9 cellular contexts compared by ENCODE assay signal in genomic region chr1:66981679-66982078, GRCh38. TPM values are rescaled to one million over a fixed set of nuclear protein-coding genes. Genes with fewer than 3 reads are reported as not detected.
DNase-seq lines count a peak whose midpoint lies in the region; FAIRE-seq and TF ChIP-seq lines count a peak whose summit lies in the region.
"Had no signal": no experiment of that assay in that cellular context is flagged by ENCODE, and none has a peak within 500 bp of the region (broad histone marks: within the 10 kb centered on the region; RNA-seq: fewer than 3 reads in every experiment).

No MANE protein-coding gene starts in this region.

- H3K4me2 ChIP-seq in Karpas-422 (ENCODE audit: low read depth, low read length, poor library complexity, severe bottlenecking): no peak overlapping the region
- no peak overlapping the region for H3K4me2 ChIP-seq in hepatocyte

- H3K4me3 ChIP-seq in fibroblast of mammary gland (ENCODE audit: control insufficient read depth, low read depth, low read length) (peak overlapping the region; percentile 15), small intestine (ENCODE audit: low read depth in 1 of 2, low read length in 2 of 2) (no peak overlapping the region), H7 (ENCODE audit: insufficient read depth, low read depth, low read length) (no peak overlapping the region), Karpas-422 (ENCODE audit: low read length) (no peak overlapping the region), hepatocyte (no peak overlapping the region)

- H3K9ac ChIP-seq in Karpas-422 (ENCODE audit: low read length): no peak overlapping the region

- H3K9me2 ChIP-seq in Karpas-422 (replicated peaks; ENCODE audit: insufficient read depth, low read length): no peaks in the 10 kb centered on the region
- no peaks in the 10 kb centered on the region for H3K9me2 ChIP-seq in hepatocyte (replicated peaks; ENCODE audit: insufficient read depth)

- H3K27me3 ChIP-seq in small intestine (ENCODE audit: control insufficient read depth in 2 of 2, insufficient read depth in 2 of 2, low read length in 2 of 2): no peaks in the 10 kb centered on the region
- no peaks in the 10 kb centered on the region for H3K27me3 ChIP-seq in H7 (ENCODE audit: control insufficient read depth, insufficient read depth, low read length)
- H3K27me3 ChIP-seq in Karpas-422 (ENCODE audit: low read length): no peaks in the 10 kb centered on the region
- no peaks in the 10 kb centered on the region for H3K27me3 ChIP-seq in hepatocyte

- TF ChIP-seq CTCF in fibroblast of mammary gland (conservative IDR thresholded peaks at IDR 0.05; ENCODE audit: control insufficient read depth, insufficient read depth, low read depth, low read length) (no peak), hepatocyte (IDR thresholded peaks at IDR 0.05; ENCODE audit: poor library complexity) (no peak)

- H3K4me1 ChIP-seq in small intestine (ENCODE audit: control insufficient read depth in 2 of 2, insufficient read depth in 1 of 2, low read depth in 1 of 2, low read length in 1 of 2) (no peaks in the 10 kb centered on the region), Karpas-422 (ENCODE audit: low read length) (peaks cover 37% of the 10 kb centered on the region), hepatocyte (ENCODE audit: insufficient read depth) (no peaks in the 10 kb centered on the region)

- DNase-seq in GDM1 (lab: John Stamatoyannopoulos, UW): peak; percentile 0
- DNase-seq in activated CD4-positive, alpha-beta T cell treated with anti-CD3 and anti-CD28 coated beads for 1 hour: peak; percentile 18
- peak; percentile 43 for DNase-seq in fibroblast of mammary gland (ENCODE audit: low read depth)
- DNase-seq in small intestine: peak; percentile 68
- DNase-seq in H7: no peak
- DNase-seq in Karpas-422: no peak
- no peak for DNase-seq in hepatocyte (ENCODE audit: low spot score)
- DNase-seq in Kasumi-1 (lab: John Stamatoyannopoulos, UW): no peak

- no peak for FAIRE-seq in small intestine (lab: Jason Lieb, UNC)
- FAIRE-seq: colon had no signal

- H2AFZ ChIP-seq in Karpas-422 (ENCODE audit: low read length) (no peak overlapping the region), hepatocyte (no peak overlapping the region)

- H3K9me3 ChIP-seq in small intestine (ENCODE audit: control insufficient read depth, low read depth) (no peaks in the 10 kb centered on the region), Karpas-422 (ENCODE audit: low read length) (no peaks in the 10 kb centered on the region), hepatocyte (ENCODE audit: low read depth) (no peaks in the 10 kb centered on the region)

- no peaks in the 10 kb centered on the region for H4K20me1 ChIP-seq in Karpas-422 (ENCODE audit: insufficient read depth, low read depth, low read length)
- no peaks in the 10 kb centered on the region for H4K20me1 ChIP-seq in hepatocyte (ENCODE audit: insufficient read depth, poor library complexity, severe bottlenecking)

- H3K36me3 ChIP-seq in small intestine (ENCODE audit: control insufficient read depth in 2 of 2, insufficient read depth in 2 of 2, low read length in 2 of 2): peaks cover 0 to 7% of the 10 kb centered on the region in 2 donors
- peaks cover 9% of the 10 kb centered on the region for H3K36me3 ChIP-seq in H7 (replicated peaks; ENCODE audit: control insufficient read depth, insufficient read depth, low read length)
- H3K36me3 ChIP-seq in Karpas-422 (ENCODE audit: insufficient read depth, low read length): peaks cover 60% of the 10 kb centered on the region
- no peaks in the 10 kb centered on the region for H3K36me3 ChIP-seq in hepatocyte (replicated peaks; ENCODE audit: insufficient read depth, low read depth)

- H3K79me2 ChIP-seq in Karpas-422 (ENCODE audit: low read length) (peaks cover 17% of the 10 kb centered on the region), hepatocyte (no peaks in the 10 kb centered on the region)

- WGBS in small intestine, 3 donors: 10 to 28% (median 17%) methylated on average over 4 of the region's 4 CpGs
- WGBS in hepatocyte (ENCODE audit: low lambda C conversion rate, missing lambda C conversion rate): 97% methylated on average over 4 of the region's 4 CpGs

- H3K27ac ChIP-seq in small intestine (ENCODE audit: low read depth in 1 of 2, low read length in 1 of 2) (no peak overlapping the region), Karpas-422 (ENCODE audit: low read length) (no peak overlapping the region), hepatocyte (no peak overlapping the region)

RNA-seq across cellular contexts. Expression of gene MIER1, which starts 56.9 kb away (rescaled TPM):
- polyA plus RNA-seq in small intestine (10 to 100 TPM; 13.0 to 21.5 (median 15.1) TPM), hepatocyte (17.9 and 19.3 TPM in 2 replicates)
- total RNA-seq in H7 (2014; rRNA removed; shearing (Covaris generic)): 31.7 and 44.8 TPM in 2 replicates
- 19.3 and 29.2 TPM in 2 replicates for total RNA-seq in Karpas-422 (2014; rRNA removed; shearing (Covaris generic); ENCODE audit: low replicate concordance)
- total RNA-seq in hepatocyte: 41.9 and 42.2 TPM in 2 replicates

RNA-seq across cellular contexts. Expression of gene DNAI4, which starts 57.0 kb away (rescaled TPM):
- polyA plus RNA-seq in small intestine: 1 to 10 TPM in 1 of 3 donors, under 1 TPM in 2; 0.54 to 1.1 (median 0.81) TPM
- 1.6 and 3.8 TPM in 2 replicates for total RNA-seq in H7 (2014; rRNA removed; shearing (Covaris generic))
- total RNA-seq in Karpas-422 (2014; rRNA removed; shearing (Covaris generic); ENCODE audit: low replicate concordance): 0.48 and 0.97 TPM in 2 replicates
- 5.9 and 7.6 TPM in 2 replicates for total RNA-seq in hepatocyte
- polyA plus RNA-seq in hepatocyte: 2.9 and 3.1 TPM in 2 replicates

Comparison
In these comparisons a context has a peak if more than half of its experiments do, and no peak if none do; other contexts are left out.
1. DNase-seq: peak in GDM1 (single experiment), activated CD4-positive, alpha-beta T cell treated with anti-CD3 and anti-CD28 coated beads for 1 hour (single experiment), fibroblast of mammary gland (single experiment) and small intestine (single experiment); none in H7 (single experiment), Karpas-422 (single experiment), hepatocyte (single experiment) and Kasumi-1 (0 of 2).